9 cellular contexts compared by ENCODE assay signal in genomic region chr4:77104405-77105292, GRCh38. TPM values are rescaled to one million over a fixed set of nuclear protein-coding genes. Genes with fewer than 3 reads are reported as not detected.
DNase-seq lines count a peak whose midpoint lies in the region; ATAC-seq, FAIRE-seq and TF ChIP-seq lines count a peak whose summit lies in the region.
"Had no signal": no experiment of that assay in that cellular context is flagged by ENCODE, and none has a peak within 500 bp of the region (broad histone marks: within the 10 kb centered on the region; RNA-seq: fewer than 3 reads in every experiment).

No MANE protein-coding gene starts in this region.

- TF ChIP-seq EP300 in HepG2 (IDR thresholded peaks at IDR 0.05; ENCODE audit: low read depth in 2 of 2, low read length in 2 of 2) (no peak), HepG2 (CRISPR knock-in tag; IDR thresholded peaks at IDR 0.05; ENCODE audit: borderline replicate concordance) (no peak)

- H3K9me3 ChIP-seq in right lobe of liver, result no peaks in the 10 kb centered on the region
- no peaks in the 10 kb centered on the region for H3K9me3 ChIP-seq in HepG2 (ENCODE audit: low read length)
- no peaks in the 10 kb centered on the region for H3K9me3 ChIP-seq in breast epithelium

- H3K27ac ChIP-seq in right lobe of liver, result no peak overlapping the region
- no peak overlapping the region for H3K27ac ChIP-seq in HepG2 (ENCODE audit: extremely low read length, insufficient read depth, low read length)
- peak overlapping the region; percentile 71 to 75 for H3K27ac ChIP-seq in breast epithelium

- peak in 2 of 3 donors; percentile 44 to 57 for DNase-seq in right lobe of liver
- no peak for DNase-seq in HepG2 (ENCODE audit: low spot score)
- peak; percentile 94 to 95 for DNase-seq in breast epithelium (ENCODE audit: low spot score in 2 of 2)
- peak; percentile 55 for DNase-seq in medulla oblongata (ENCODE audit: extremely low spot score)
- DNase-seq in activated CD4-positive, alpha-beta T cell treated with anti-CD3 and anti-CD28 coated beads for 4 hours, result no peak

- peak in 3 of 4 donors; percentile 30 to 40 (median 36) for ATAC-seq in right lobe of liver
- no peak for ATAC-seq in HepG2
- no peak for ATAC-seq in GM19467 (IDR thresholded peaks at IDR 0.05; ENCODE audit: unreplicated experiment)
- ATAC-seq in HG02571 (IDR thresholded peaks at IDR 0.05; ENCODE audit: unreplicated experiment), result no peak
- ATAC-seq in GM21528 (IDR thresholded peaks at IDR 0.05; ENCODE audit: low FRiP score, unreplicated experiment), result no peak
- ATAC-seq: T-cell had no signal

- intact Hi-C loops in right lobe of liver (cut with DNase I) (no loop called here), HepG2 (cut with micrococcal nuclease; ENCODE audit: unreplicated experiment) (no loop called here), breast epithelium (cut with DNase I; ENCODE audit: low total_unique reads) (no loop called here)

- WGBS in right lobe of liver (ENCODE audit: insufficient coverage, low coverage, low lambda C conversion rate, missing lambda C conversion rate), result 44% methylated on average over 6 of the region's 6 CpGs
- 18% methylated on average over 6 of the region's 6 CpGs for WGBS in HepG2 (ENCODE audit: low lambda C conversion rate)

- FAIRE-seq in HepG2 (lab: Jason Lieb, UNC), result no peak

- in situ Hi-C loops in HepG2 (cut with HindIII; ENCODE audit: extremely low pct_ligation_motif_present, low pct_unique_long_range_greater_than_20kb), result no loop called here

- POLR2A ChIA-PET in HepG2 (lab: Yijun Ruan, JAX), result no interaction called here

- H2AFZ ChIP-seq in HepG2 (ENCODE audit: low read length), result no peak overlapping the region

- H3K79me2 ChIP-seq in HepG2 (ENCODE audit: insufficient read depth, low read length), result no peaks in the 10 kb centered on the region

- no peak overlapping the region for H3K4me3 ChIP-seq in right lobe of liver
- no peak overlapping the region for H3K4me3 ChIP-seq in HepG2 (replicated peaks in 1 of 3; ENCODE audit: insufficient read depth in 1 of 3, low read depth in 2 of 3, low read length in 3 of 3)
- peak overlapping the region in 1 of 3 donors; percentile 38 for H3K4me3 ChIP-seq in breast epithelium

- no peaks in the 10 kb centered on the region for H4K20me1 ChIP-seq in HepG2 (ENCODE audit: insufficient read depth, low read length)

- BruUV-seq in HepG2 (replicated peaks; lab: Mats Ljungman, UMichigan), result no TSS peak

- H3K27me3 ChIP-seq in right lobe of liver (no peaks in the 10 kb centered on the region), HepG2 (ENCODE audit: control insufficient read depth in 1 of 2, insufficient read depth in 2 of 2, low read length in 2 of 2) (no peaks in the 10 kb centered on the region), breast epithelium (no peaks in the 10 kb centered on the region)

- H3K4me1 ChIP-seq in right lobe of liver (no peaks in the 10 kb centered on the region), HepG2 (ENCODE audit: insufficient read depth, low read length) (no peaks in the 10 kb centered on the region), breast epithelium (peaks cover 2 to 9% of the 10 kb centered on the region in 2 donors)

- H3K36me3 ChIP-seq in right lobe of liver (no peaks in the 10 kb centered on the region), HepG2 (replicated peaks in 1 of 2; ENCODE audit: control insufficient read depth in 1 of 2, insufficient read depth in 2 of 2, low read length in 2 of 2) (no peaks in the 10 kb centered on the region), breast epithelium (no peaks in the 10 kb centered on the region)

- TF ChIP-seq CTCF in right lobe of liver (IDR thresholded peaks at IDR 0.05) (no peak), HepG2 (CRISPR knock-in tag; IDR thresholded peaks at IDR 0.05) (no peak), breast epithelium (IDR thresholded peaks at IDR 0.05) (no peak)

- H3K4me2 ChIP-seq in HepG2 (ENCODE audit: low read depth, low read length), result no peak overlapping the region

- CTCF ChIA-PET in HepG2 (lab: Yijun Ruan, JAX; ENCODE audit: low intra/inter-chr PET ratio, low total read pairs), result no interaction called here

- H3K9ac ChIP-seq in HepG2 (ENCODE audit: insufficient read depth, low read depth, low read length), result no peak overlapping the region

- TF ChIP-seq POLR2A in right lobe of liver (IDR thresholded peaks at IDR 0.05) (no peak), HepG2 (IDR thresholded peaks at IDR 0.05; ENCODE audit: insufficient read depth in 1 of 2, low read depth in 2 of 2, low read length in 2 of 2) (no peak), breast epithelium (IDR thresholded peaks at IDR 0.05) (no peak)

- TF ChIP-seq RAD21 in HepG2 (CRISPR knock-in tag; IDR thresholded peaks at IDR 0.05), result no peak

TF ChIP-seq in HepG2, 621 proteins besides CTCF, POLR2A, EP300 and RAD21 (continues in another document):
- TF ChIP-seq ZNF607 (CRISPR knock-in tag; IDR thresholded peaks at IDR 0.05; ENCODE audit: borderline replicate concordance) (no peak), KLF15 (CRISPR knock-in tag; IDR thresholded peaks at IDR 0.05; ENCODE audit: borderline replicate concordance) (no peak), RXRA (CRISPR knock-in tag; IDR thresholded peaks at IDR 0.05) (no peak), ZNF451 (CRISPR knock-in tag; IDR thresholded peaks at IDR 0.05) (no peak)

RNA-seq across cellular contexts. Expression of gene CCNI, which starts 28.9 kb away (rescaled TPM):
- total RNA-seq in right lobe of liver, result 10 to 100 TPM; 54.3 to 87.7 (median 68.6) TPM
- 43.5 and 73.5 TPM in 2 replicates for total RNA-seq in HepG2 (2016; rRNA removed; fragmentation: Illumina TruSeq; extraction: Trizol)
- 50.2 and 52.8 TPM in 2 replicates for total RNA-seq in HepG2 (2016; cell fraction: cytosol; rRNA removed; fragmentation: Illumina TruSeq; extraction: Trizol; ENCODE audit: low read depth)
- 41.4 and 68.2 TPM in 2 replicates for total RNA-seq in HepG2 (2016; cell fraction: insoluble cytoplasmic fraction; rRNA removed; fragmentation: Illumina TruSeq; extraction: Trizol)
- total RNA-seq in HepG2 (2016; cell fraction: membrane; rRNA removed; fragmentation: Illumina TruSeq; extraction: Trizol), result 161 and 167 TPM in 2 replicates
- total RNA-seq in HepG2 (2016; cell fraction: nucleus; rRNA removed; fragmentation: Illumina TruSeq; extraction: Trizol), result 39.6 and 40.4 TPM in 2 replicates
- 98.7 and 122 TPM in 2 replicates for polyA plus RNA-seq in HepG2 (2011; rRNA removed)
- polyA plus RNA-seq in HepG2 (2011; cell fraction: cytosol; rRNA removed), result 75.3 and 115 TPM in 2 replicates
- 18.1 and 30.8 TPM in 2 replicates for polyA plus RNA-seq in HepG2 (2011; cell fraction: nucleus; rRNA removed)
- polyA plus RNA-seq in HepG2 (2012), result 150 and 164 TPM in 2 replicates
- polyA plus RNA-seq in HepG2 (2016; cell fraction: cytosol; fragmentation: Illumina TruSeq; extraction: Trizol; ENCODE audit: low read depth), result 114 and 139 TPM in 2 replicates
- polyA plus RNA-seq in HepG2 (2016; cell fraction: insoluble cytoplasmic fraction; fragmentation: Illumina TruSeq; extraction: Trizol; ENCODE audit: low read depth), result 121 and 136 TPM in 2 replicates
- polyA plus RNA-seq in HepG2 (2016; cell fraction: membrane; fragmentation: Illumina TruSeq; extraction: Trizol; ENCODE audit: low read depth), result 246 TPM in 2 replicates
- 57.5 and 63.5 TPM in 2 replicates for polyA plus RNA-seq in HepG2 (2016; cell fraction: nucleus; fragmentation: Illumina TruSeq; extraction: Trizol; ENCODE audit: insufficient read depth, low read depth)
- 248 and 399 TPM in 2 replicates for polyA minus RNA-seq in HepG2 (2011; rRNA and poly(A)+ RNA removed; ENCODE audit: low replicate concordance)
- polyA minus RNA-seq in HepG2 (2011; cell fraction: cytosol; rRNA and poly(A)+ RNA removed), result 137 and 168 TPM in 2 replicates
- 63.2 and 103 TPM in 2 replicates for polyA minus RNA-seq in HepG2 (2011; cell fraction: nucleus; rRNA and poly(A)+ RNA removed)
- total RNA-seq in breast epithelium, result 100 to 1,000 TPM; 267 to 346 (median 271) TPM

RNA-seq across cellular contexts. Expression of gene CCNG2, which starts 52.4 kb away (rescaled TPM):
- total RNA-seq in right lobe of liver (10 to 100 TPM in 2 of 6 experiments, 1 to 10 TPM in 4; 3.3 to 15.6 (median 6.1) TPM), HepG2 (2016; rRNA removed; fragmentation: Illumina TruSeq; extraction: Trizol) (3.9 and 6.1 TPM in 2 replicates), breast epithelium (100 to 1,000 TPM in 2 of 3 donors, 10 to 100 TPM in 1; 74.1 to 111 (median 107) TPM)
- total RNA-seq in HepG2 (2016; cell fraction: cytosol; rRNA removed; fragmentation: Illumina TruSeq; extraction: Trizol; ENCODE audit: low read depth), result 1.4 and 1.8 TPM in 2 replicates
- 4.1 and 5.7 TPM in 2 replicates for total RNA-seq in HepG2 (2016; cell fraction: insoluble cytoplasmic fraction; rRNA removed; fragmentation: Illumina TruSeq; extraction: Trizol)
- total RNA-seq in HepG2 (2016; cell fraction: membrane; rRNA removed; fragmentation: Illumina TruSeq; extraction: Trizol), result 6.1 and 7.7 TPM in 2 replicates
- 4.9 and 5.6 TPM in 2 replicates for total RNA-seq in HepG2 (2016; cell fraction: nucleus; rRNA removed; fragmentation: Illumina TruSeq; extraction: Trizol)
- 8.5 and 11.5 TPM in 2 replicates for polyA plus RNA-seq in HepG2 (2011; rRNA removed)
- 3.6 and 4.5 TPM in 2 replicates for polyA plus RNA-seq in HepG2 (2011; cell fraction: cytosol; rRNA removed)
- 6.7 and 9.8 TPM in 2 replicates for polyA plus RNA-seq in HepG2 (2011; cell fraction: nucleus; rRNA removed)
- polyA plus RNA-seq in HepG2 (2012), result 9.4 and 14.3 TPM in 2 replicates
- 2.4 and 2.5 TPM in 2 replicates for polyA plus RNA-seq in HepG2 (2016; cell fraction: cytosol; fragmentation: Illumina TruSeq; extraction: Trizol; ENCODE audit: low read depth)
- 8.0 and 8.5 TPM in 2 replicates for polyA plus RNA-seq in HepG2 (2016; cell fraction: insoluble cytoplasmic fraction; fragmentation: Illumina TruSeq; extraction: Trizol; ENCODE audit: low read depth)
- 6.7 and 7.8 TPM in 2 replicates for polyA plus RNA-seq in HepG2 (2016; cell fraction: membrane; fragmentation: Illumina TruSeq; extraction: Trizol; ENCODE audit: low read depth)
- polyA plus RNA-seq in HepG2 (2016; cell fraction: nucleus; fragmentation: Illumina TruSeq; extraction: Trizol; ENCODE audit: insufficient read depth, low read depth), result 11.1 and 12.2 TPM in 2 replicates
- 3.0 and 5.4 TPM in 2 replicates for polyA minus RNA-seq in HepG2 (2011; rRNA and poly(A)+ RNA removed; ENCODE audit: low replicate concordance)
- 7.0 and 10.4 TPM in 2 replicates for polyA minus RNA-seq in HepG2 (2011; cell fraction: cytosol; rRNA and poly(A)+ RNA removed)
- 14.4 and 15.4 TPM in 2 replicates for polyA minus RNA-seq in HepG2 (2011; cell fraction: nucleus; rRNA and poly(A)+ RNA removed)

Comparison
In these comparisons a context has a peak if more than half of its experiments do, and no peak if none do; other contexts are left out.
1. ATAC-seq: peak in right lobe of liver (3 of 4); none in HepG2 (single experiment), GM19467 (single experiment), HG02571 (single experiment) and GM21528 (single experiment).
2. DNase-seq: peak in right lobe of liver (2 of 3), breast epithelium (2 of 2) and medulla oblongata (single experiment); none in HepG2 (single experiment) and activated CD4-positive, alpha-beta T cell treated with anti-CD3 and anti-CD28 coated beads for 4 hours (0 of 2).
3. H3K27ac ChIP-seq: peak in breast epithelium (2 of 2); none in right lobe of liver (0 of 3) and HepG2 (single experiment).
4. RNA of gene CCNG2, which starts 52.4 kb away (total RNA-seq): 74.1 to 111 TPM in breast epithelium; 3.3 to 15.6 TPM in right lobe of liver and 1.4 to 7.7 TPM in HepG2; every median in the first group is over 4 times any median in the second.